ENCODE assay signal across 15 cellular contexts in the genomic region with DNA sequence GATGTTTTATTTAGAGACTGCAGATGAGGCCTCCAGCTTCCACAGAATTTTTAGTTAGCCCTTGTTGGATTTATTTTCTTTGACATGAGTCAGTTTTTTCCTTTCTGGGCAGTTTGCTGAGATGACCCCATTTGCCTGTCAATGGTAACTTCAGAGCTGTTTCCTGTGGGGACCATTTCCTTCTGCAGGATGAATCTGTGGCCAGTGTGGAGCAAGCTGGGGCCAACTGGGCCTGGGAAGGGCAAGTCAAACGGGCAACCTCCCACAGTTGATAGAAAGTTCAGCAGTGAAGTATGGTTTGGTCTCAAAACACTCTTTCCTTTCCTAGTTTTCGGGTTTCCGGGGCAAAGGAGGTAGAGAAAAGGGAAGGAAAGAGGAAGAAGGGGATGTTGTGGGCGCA.
A peak's percentile ranks its signal among the peaks of the same experiment; 100 is the strongest.
DNase-seq lines count a peak whose midpoint lies in the region; ATAC-seq, FAIRE-seq and TF ChIP-seq lines count a peak whose summit lies in the region.
"Had no signal": no experiment of that assay in that cellular context is flagged by ENCODE, and none has a peak within 500 bp of the region (broad histone marks: within the 10 kb centered on the region; RNA-seq: fewer than 3 reads in every experiment).

No MANE protein-coding gene starts in this region.

- H4K91ac ChIP-seq in trophoblast cell (ENCODE audit: low read depth, low read length) = no peak overlapping the region

- no peaks in the 10 kb centered on the region for H3K79me1 ChIP-seq in trophoblast cell (ENCODE audit: low read length)

- CTCF ChIA-PET in endothelial cell of umbilical vein (lab: Charles Lee) = interaction anchor here (1.1 to 3.6 kb wide), 2 partner anchors 11 to 14 kb away, joined by 3 to 14 read pairs; no protein-coding TSS in a partner anchor

- H2BK5ac ChIP-seq in trophoblast cell (ENCODE audit: low read depth, low read length, poor library complexity) = no peak overlapping the region

- dilution Hi-C loops in endothelial cell of umbilical vein (cut with MboI; ENCODE audit: extremely low pct_ligation_motif_present, low sequenced_read_pairs) = no loop called here

- no peaks in the 10 kb centered on the region for H3K9me1 ChIP-seq in endothelial cell of umbilical vein (replicated peaks; ENCODE audit: control insufficient read depth, extremely low read depth, insufficient read depth, low read length)

- no peak overlapping the region for H2BK12ac ChIP-seq in trophoblast cell (ENCODE audit: low read length)

- no TSS peak for BruUV-seq in endothelial cell of umbilical vein (replicated peaks; lab: Mats Ljungman, UMichigan)

- no peak overlapping the region for H3K9ac ChIP-seq in endothelial cell of umbilical vein (replicated peaks; ENCODE audit: extremely low read depth, insufficient read depth, low read length)
- no peak overlapping the region for H3K9ac ChIP-seq in trophoblast cell (ENCODE audit: low read length)
- no peak overlapping the region for H3K9ac ChIP-seq in kidney (ENCODE audit: low read length in 2 of 2)
- H3K9ac ChIP-seq: BLaER1 treated with 17β-estradiol and CSF1 and Interleukin-3, amounts not matched to agents 10 nM and 100 nM had no signal

- H3K14ac ChIP-seq in trophoblast cell (ENCODE audit: low read length) = no peak overlapping the region

- H3K4me1 ChIP-seq in GM23338 (ENCODE audit: insufficient read depth) = peaks cover 12% of the 10 kb centered on the region
- H3K4me1 ChIP-seq in endothelial cell of umbilical vein (ENCODE audit: control insufficient read depth, extremely low read depth, insufficient read depth, low read length) = peaks cover 5% of the 10 kb centered on the region
- no peaks in the 10 kb centered on the region for H3K4me1 ChIP-seq in trophoblast cell (ENCODE audit: control insufficient read depth in 1 of 2, insufficient read depth in 2 of 2, low read length in 2 of 2)
- no peaks in the 10 kb centered on the region for H3K4me1 ChIP-seq in kidney (ENCODE audit: control insufficient read depth in 1 of 2, insufficient read depth in 1 of 2, low read depth in 1 of 2, low read length in 2 of 2)

- peaks cover 34% of the 10 kb centered on the region for H3K4me1 Mint-ChIP-seq in GM23338
- H3K4me1 Mint-ChIP-seq: CD4-positive, CD25-positive, alpha-beta regulatory T cell had no signal

- H3K27ac Mint-ChIP-seq in GM23338 = peak overlapping the region; percentile 64; the same call in 1 of the 2 replicates
- H3K27ac Mint-ChIP-seq: CD4-positive, CD25-positive, alpha-beta regulatory T cell had no signal

- H3K79me2 ChIP-seq in GM23338 (replicated peaks; ENCODE audit: insufficient read depth) (no peaks in the 10 kb centered on the region), endothelial cell of umbilical vein (ENCODE audit: control insufficient read depth, insufficient read depth, low read length) (no peaks in the 10 kb centered on the region), trophoblast cell (ENCODE audit: control insufficient read depth, insufficient read depth, low read length, poor library complexity) (no peaks in the 10 kb centered on the region)

- H4K20me1 ChIP-seq in GM23338 (replicated peaks; ENCODE audit: insufficient read depth) (no peaks in the 10 kb centered on the region), endothelial cell of umbilical vein (replicated peaks; ENCODE audit: control insufficient read depth, extremely low read depth, insufficient read depth, low read length) (no peaks in the 10 kb centered on the region)
- H4K20me1 ChIP-seq: BLaER1 treated with 17β-estradiol and CSF1 and Interleukin-3, amounts not matched to agents 10 nM and 100 nM had no signal

- H2AK5ac ChIP-seq in trophoblast cell (ENCODE audit: low read length) = no peak overlapping the region

- no peaks in the 10 kb centered on the region for H3K36me3 Mint-ChIP-seq in GM23338 (ENCODE audit: low read depth)
- H3K36me3 Mint-ChIP-seq: CD4-positive, CD25-positive, alpha-beta regulatory T cell had no signal

- no peak for TF ChIP-seq POLR2A in endothelial cell of umbilical vein (IDR thresholded peaks at IDR 0.05; ENCODE audit: low read depth, low read length)

- H3K36me3 ChIP-seq in GM23338 (ENCODE audit: insufficient read depth) (no peaks in the 10 kb centered on the region), endothelial cell of umbilical vein (ENCODE audit: control insufficient read depth in 2 of 2, extremely low read depth in 1 of 2, insufficient read depth in 2 of 2, low read length in 2 of 2) (no peaks in the 10 kb centered on the region), trophoblast cell (ENCODE audit: control insufficient read depth in 1 of 2, insufficient read depth in 2 of 2, low read length in 2 of 2) (no peaks in the 10 kb centered on the region), kidney (ENCODE audit: control insufficient read depth in 1 of 2, insufficient read depth in 2 of 2, low read length in 2 of 2) (no peaks in the 10 kb centered on the region)
- H3K36me3 ChIP-seq: BLaER1 treated with 17β-estradiol and CSF1 and Interleukin-3, amounts not matched to agents 10 nM and 100 nM had no signal

- H4K8ac ChIP-seq in trophoblast cell (ENCODE audit: low read depth, low read length) = no peak overlapping the region

- no peak overlapping the region for H2BK120ac ChIP-seq in trophoblast cell (ENCODE audit: insufficient read depth, low read length, poor library complexity)

- no peaks in the 10 kb centered on the region for H3K27me3 Mint-ChIP-seq in GM23338 (ENCODE audit: insufficient read depth, low read depth, poor library complexity)

- H3K4ac ChIP-seq in trophoblast cell (ENCODE audit: low read depth, low read length) = no peak overlapping the region

- H2AFZ ChIP-seq in GM23338 = peak overlapping the region; percentile 64; the same call in 1 of the 2 replicates
- H2AFZ ChIP-seq in endothelial cell of umbilical vein (ENCODE audit: low read depth, low read length) = no peak overlapping the region
- H2AFZ ChIP-seq in trophoblast cell (ENCODE audit: insufficient read depth, low read length, poor library complexity) = no peak overlapping the region

- DNase-seq in GM23338 (ENCODE audit: low spot score) = no peak
- DNase-seq in UCSD-AML1 (lab: John Stamatoyannopoulos, UW; ENCODE audit: unreplicated experiment) = peak; percentile 81
- peak; percentile 24 for DNase-seq in endothelial cell of umbilical vein (ENCODE audit: low read depth, low spot score)
- DNase-seq in trophoblast cell = no peak
- no peak for DNase-seq in stimulated activated naive CD4-positive, alpha-beta T cell treated with Interleukin-2 at 50 U/mL for 16 hours (lab: John Stamatoyannopoulos, UW)
- no peak for DNase-seq in kidney
- no peak for DNase-seq in activated CD4-positive, alpha-beta T cell treated with anti-CD3 and anti-CD28 coated beads, Interleukin-2, amount 50 U/mL, for 4 hours
- DNase-seq: ACHN; CD4-positive, CD25-positive, alpha-beta regulatory T cell; DMS53 had no signal

- no CpG with 5 or more reads among the region's 4 CpGs for WGBS in trophoblast cell (ENCODE audit: extremely low coverage, insufficient coverage, insufficient read length)

- no peak overlapping the region for H3K18ac ChIP-seq in trophoblast cell (ENCODE audit: low read length)

- TF ChIP-seq CTCF in GM23338 (conservative IDR thresholded peaks at IDR 0.05; ENCODE audit: low read depth in 2 of 2) (no peak), endothelial cell of umbilical vein (IDR thresholded peaks at IDR 0.05; ENCODE audit: extremely low read depth in 1 of 2, insufficient read depth in 1 of 2, low read depth in 1 of 2, low read length in 2 of 2) (no peak), kidney (IDR thresholded peaks at IDR 0.05; ENCODE audit: borderline replicate concordance, extremely low read depth, insufficient read depth) (no peak)

- intact Hi-C loops in endothelial cell of umbilical vein (cut with micrococcal nuclease) (no loop called here), kidney (cut with DNase I) (no loop called here)

- POLR2A ChIA-PET in endothelial cell of umbilical vein (lab: Charles Lee) = interaction anchor here (0.6 kb wide), 1 partner anchor 11 kb away, joined by 6 read pairs; no protein-coding TSS in a partner anchor

- H4K12ac ChIP-seq in trophoblast cell (ENCODE audit: low read depth, low read length) = no peak overlapping the region

- no peaks in the 10 kb centered on the region for H3K9me3 ChIP-seq in endothelial cell of umbilical vein (replicated peaks; ENCODE audit: control insufficient read depth, insufficient read depth, low read length)
- no peaks in the 10 kb centered on the region for H3K9me3 ChIP-seq in trophoblast cell (ENCODE audit: insufficient read depth, low read depth, low read length)
- H3K9me3 ChIP-seq in kidney (ENCODE audit: control insufficient read depth in 1 of 2, low read length in 2 of 2) = no peaks in the 10 kb centered on the region
- H3K9me3 ChIP-seq: BLaER1 treated with 17β-estradiol and CSF1 and Interleukin-3, amounts not matched to agents 10 nM and 100 nM had no signal

- H3K4me3 ChIP-seq in GM23338 (no peak overlapping the region), endothelial cell of umbilical vein (replicated peaks in 1 of 3; ENCODE audit: insufficient read depth in 1 of 3, low read depth in 1 of 3, low read length in 3 of 3) (no peak overlapping the region), trophoblast cell (ENCODE audit: low read depth, low read length) (no peak overlapping the region), kidney (ENCODE audit: low read length in 2 of 2) (no peak overlapping the region)
- H3K4me3 ChIP-seq: BLaER1 treated with 17β-estradiol and CSF1 and Interleukin-3, amounts not matched to agents 10 nM and 100 nM had no signal

- ATAC-seq in GM23338 = no peak
- ATAC-seq in GM18519 (IDR thresholded peaks at IDR 0.05; ENCODE audit: low FRiP score, unreplicated experiment) = no peak

- H3K4me3 Mint-ChIP-seq in GM23338 = no peak overlapping the region
- H3K4me3 Mint-ChIP-seq: CD4-positive, CD25-positive, alpha-beta regulatory T cell had no signal

- no peaks in the 10 kb centered on the region for H3K27me3 ChIP-seq in GM23338 (ENCODE audit: insufficient read depth)
- H3K27me3 ChIP-seq in endothelial cell of umbilical vein (ENCODE audit: control insufficient read depth in 2 of 2, insufficient read depth in 2 of 2, low read length in 2 of 2) = no peaks in the 10 kb centered on the region
- no peaks in the 10 kb centered on the region for H3K27me3 ChIP-seq in trophoblast cell (ENCODE audit: insufficient read depth, low read length)
- H3K27me3 ChIP-seq: BLaER1 treated with 17β-estradiol and CSF1 and Interleukin-3, amounts not matched to agents 10 nM and 100 nM had no signal

- peak overlapping the region; percentile 7 for H3K23ac ChIP-seq in trophoblast cell (ENCODE audit: low read length)

- FAIRE-seq in endothelial cell of umbilical vein (lab: Jason Lieb, UNC) (no peak), kidney (lab: Jason Lieb, UNC) (no peak)
- FAIRE-seq: GM12891, H54 had no signal

- H3K9me2 ChIP-seq in GM23338 (ENCODE audit: insufficient read depth) = no peaks in the 10 kb centered on the region

- peak overlapping the region; percentile 34; the same call in 1 of the 2 replicates for H3K4me2 ChIP-seq in GM23338
- H3K4me2 ChIP-seq in endothelial cell of umbilical vein (ENCODE audit: insufficient read depth, low read length) = no peak overlapping the region
- no peak overlapping the region for H3K4me2 ChIP-seq in trophoblast cell (ENCODE audit: low read length)
- H3K4me2 ChIP-seq: BLaER1 treated with 17β-estradiol and CSF1 and Interleukin-3, amounts not matched to agents 10 nM and 100 nM had no signal

- no peaks in the 10 kb centered on the region for H3F3A ChIP-seq in GM23338 (replicated peaks; ENCODE audit: low read depth)

- H3K27ac ChIP-seq in GM23338 (ENCODE audit: low read depth) (no peak overlapping the region), endothelial cell of umbilical vein (ENCODE audit: insufficient read depth, low read depth, low read length) (no peak overlapping the region), trophoblast cell (ENCODE audit: low read depth, low read length) (no peak overlapping the region), kidney (ENCODE audit: low read depth in 2 of 2, low read length in 2 of 2) (no peak overlapping the region)
- H3K27ac ChIP-seq: BLaER1 treated with 17β-estradiol and CSF1 and Interleukin-3, amounts not matched to agents 10 nM and 100 nM; HL-60 had no signal

- H3K9me3 Mint-ChIP-seq in GM23338 = no peaks in the 10 kb centered on the region
- H3K9me3 Mint-ChIP-seq: CD4-positive, CD25-positive, alpha-beta regulatory T cell had no signal

Comparison
In these comparisons a context has a peak if more than half of its experiments do, and no peak if none do; other contexts are left out.
1. DNase-seq: peak in UCSD-AML1 (single experiment) and endothelial cell of umbilical vein (single experiment); none in GM23338 (single experiment), trophoblast cell (0 of 2), stimulated activated naive CD4-positive, alpha-beta T cell treated with Interleukin-2 at 50 U/mL for 16 hours (single experiment), kidney (single experiment) and activated CD4-positive, alpha-beta T cell treated with anti-CD3 and anti-CD28 coated beads, Interleukin-2, amount 50 U/mL, for 4 hours (0 of 2).